4 cellular contexts compared by ENCODE assay signal in genomic region chr22:32197553-32198226, GRCh38. TPM values are rescaled to one million over a fixed set of nuclear protein-coding genes. Genes with fewer than 3 reads are reported as not detected.
"Had no signal": no experiment of that assay in that cellular context is flagged by ENCODE, and none has a peak within 500 bp of the region (broad histone marks: within the 10 kb centered on the region; RNA-seq: fewer than 3 reads in every experiment).

No MANE protein-coding gene starts in this region.

RNA-seq across cellular contexts. Expression of gene RFPL2, which starts 7.2 kb away (rescaled TPM):
- total RNA-seq: LHCN-M2, M059J, MCF 10A had no signal

RNA-seq across cellular contexts. Expression of gene C22orf42, which starts 38.6 kb away (rescaled TPM):
- total RNA-seq: LHCN-M2, M059J, MCF 10A, NCI-H460 had no signal

RNA-seq across cellular contexts. Expression of gene SLC5A4, which starts 57.5 kb away (rescaled TPM):
- total RNA-seq: LHCN-M2, M059J, MCF 10A, NCI-H460 had no signal
